ENCODE assay signal across 8 cellular contexts in genomic region chr17:59107306-59107670, GRCh38. TPM values are rescaled to one million over a fixed set of nuclear protein-coding genes. Genes with fewer than 3 reads are reported as not detected.
DNase-seq lines count a peak whose midpoint lies in the region; ATAC-seq and TF ChIP-seq lines count a peak whose summit lies in the region.

No MANE protein-coding gene starts in this region.

- H3K4me1 ChIP-seq in HEK293 (ENCODE audit: control insufficient read depth, insufficient read depth, low read length) = no peaks in the 10 kb centered on the region
- peaks cover 15 to 60% (median 26%) of the 10 kb centered on the region in 6 donors for H3K4me1 ChIP-seq in spleen

- WGBS in spleen, 5 donors = 0 to 3% (median 2%) methylated on average over 10 of the region's 10 CpGs

- intact Hi-C loops in left cardiac atrium (cut with DNase I) (no loop called here), spleen (cut with DNase I; ENCODE audit: low total_unique reads) (no loop called here)

- TF ChIP-seq POLR2A in spleen (IDR thresholded peaks at IDR 0.05) = no peak
- no peak for TF ChIP-seq POLR2A in erythroblast (IDR thresholded peaks at IDR 0.05; ENCODE audit: low read length)

- H3K27ac ChIP-seq in HEK293 (ENCODE audit: extremely low read depth, low read depth, low read length) (peak overlapping the region; percentile 87), VCaP (peak overlapping the region; percentile 92), spleen (peak overlapping the region; percentile 85 to 96 (median 92))

- no peaks in the 10 kb centered on the region for H3K27me3 ChIP-seq in spleen (replicated peaks in 1 of 7)

- H3K4me3 ChIP-seq in HEK293 (ENCODE audit: low read depth, low read length) = peak overlapping the region; percentile 83
- H3K4me3 ChIP-seq in spleen = peak overlapping the region; percentile 76 to 99 (median 90)

- CTCF ChIA-PET in HEK293 (lab: Yijun Ruan, JAX) = interaction anchor here (1.1 to 1.3 kb wide), 2 partner anchors 12 to 32 kb away, joined by 5 to 6 read pairs; no protein-coding TSS in a partner anchor

- TF ChIP-seq CTCF in HEK293 (tag by site-specific recombination; IDR thresholded peaks at IDR 0.05) (no peak), VCaP (conservative IDR thresholded peaks at IDR 0.05) (no peak), spleen (IDR thresholded peaks at IDR 0.05 in 8 of 11, conservative IDR thresholded peaks at IDR 0.05 in 3 of 11) (no peak)

- DNase-seq in left cardiac atrium (no peak), spleen (no peak), COLO829 (ENCODE audit: low spot score) (no peak), erythroblast (lab: John Stamatoyannopoulos, UW) (no peak)

- peak; percentile 0 to 1 for ATAC-seq in left cardiac atrium
- no peak for ATAC-seq in GM21825 (IDR thresholded peaks at IDR 0.05; ENCODE audit: unreplicated experiment)
- no peak for ATAC-seq in GM19395 (IDR thresholded peaks at IDR 0.05; ENCODE audit: unreplicated experiment)

- H3K36me3 ChIP-seq in HEK293 (ENCODE audit: control insufficient read depth in 2 of 2, insufficient read depth in 1 of 2, low read length in 2 of 2) (peaks cover 27 to 34% of the 10 kb centered on the region in 2 experiments), spleen (peaks cover 0 to 32% (median 6%) of the 10 kb centered on the region in 6 donors)

- POLR2A ChIA-PET in HEK293 (lab: Yijun Ruan, JAX) = interaction anchor here (0.5 to 4.6 kb wide), 15 partner anchors 11 to 691 kb away, joined by 3 to 68 read pairs (median 4); partner anchors contain the start of genes GDPD1, PRR11, SKA2 and SMG8

- H3K9me3 ChIP-seq in HEK293 (ENCODE audit: control insufficient read depth, insufficient read depth, low read depth, low read length) (no peaks in the 10 kb centered on the region), spleen (no peaks in the 10 kb centered on the region)

TF ChIP-seq in HEK293, 187 proteins besides CTCF, POLR2A, EP300 and RAD21 (continues in another document):
- TF ChIP-seq PRDM1 (tag by site-specific recombination; IDR thresholded peaks at IDR 0.05) (0 out of 2 replicates have a peak, but pooled peaks have one; percentile 47), ZNF19 (tag by site-specific recombination; IDR thresholded peaks at IDR 0.05; ENCODE audit: low read depth) (no peak), HIC1 (tag by site-specific recombination; IDR thresholded peaks at IDR 0.05) (no peak), ZNF558 (tag by site-specific recombination; IDR thresholded peaks at IDR 0.05) (peak; percentile 58; the same call in 1 of the 2 replicates), ZNF26 (tag by site-specific recombination; IDR thresholded peaks at IDR 0.05) (no peak), ZNF747 (tag by site-specific recombination; IDR thresholded peaks at IDR 0.05) (no peak), KLF8 (tag by site-specific recombination; IDR thresholded peaks at IDR 0.05) (peak; percentile 14; the same call in 1 of the 2 replicates), ZNF335 (tag by site-specific recombination; conservative IDR thresholded peaks at IDR 0.05) (peak; percentile 26), ZFP37 (tag by site-specific recombination; IDR thresholded peaks at IDR 0.05) (peak; percentile 86; the same call in 1 of the 2 replicates), ZNF621 (tag by site-specific recombination; IDR thresholded peaks at IDR 0.05) (no peak), REST (tag by site-specific recombination; IDR thresholded peaks at IDR 0.05) (0 out of 2 replicates have a peak, but pooled peaks have one; percentile 8), BCL11A (tag by site-specific recombination; IDR thresholded peaks at IDR 0.05; ENCODE audit: low read depth) (no peak), ZNF366 (tag by site-specific recombination; conservative IDR thresholded peaks at IDR 0.05) (peak; percentile 43; the same call in 1 of the 2 replicates), ZNF521 (tag by site-specific recombination; IDR thresholded peaks at IDR 0.05) (no peak), SCRT2 (tag by site-specific recombination; IDR thresholded peaks at IDR 0.05) (0 out of 2 replicates have a peak, but pooled peaks have one; percentile 10), ZNF660 (tag by site-specific recombination; IDR thresholded peaks at IDR 0.05) (peak; percentile 74; the same call in 1 of the 2 replicates)

RNA-seq across cellular contexts. Expression of gene TRIM37, which starts 0.6 kb away (rescaled TPM):
- total RNA-seq in left cardiac atrium = 10 to 100 TPM; 16.8 to 18.5 TPM
- total RNA-seq in spleen = 10 to 100 TPM; 15.7 to 28.1 (median 18.0) TPM
- 1 to 10 TPM; 6.2 to 7.9 (median 7.3) TPM for polyA plus RNA-seq in spleen

RNA-seq across cellular contexts. Expression of gene SKA2, which starts 47.7 kb away (rescaled TPM):
- total RNA-seq in left cardiac atrium = 10 to 100 TPM; 23.0 to 29.8 TPM
- 10 to 100 TPM; 17.4 to 38.9 (median 23.8) TPM for total RNA-seq in spleen
- 10 to 100 TPM; 15.4 to 30.2 (median 25.4) TPM for polyA plus RNA-seq in spleen

RNA-seq across cellular contexts. Expression of gene PRR11, which starts 48.3 kb away (rescaled TPM):
- 1 to 10 TPM; 1.3 to 2.5 TPM for total RNA-seq in left cardiac atrium
- total RNA-seq in spleen = 10 to 100 TPM in 1 of 7 donors, 1 to 10 TPM in 6; 4.2 to 15.3 (median 8.1) TPM
- 1 to 10 TPM in 2 of 3 donors, under 1 TPM in 1; 0.61 to 2.3 (median 2.1) TPM for polyA plus RNA-seq in spleen

Comparison
In these comparisons a context has a peak if more than half of its experiments do, and no peak if none do; other contexts are left out.
1. ATAC-seq: peak in left cardiac atrium (2 of 2); none in GM21825 (single experiment) and GM19395 (single experiment).
2. Peak in every context shown above with its lines, with median percentiles within 50 percentile points of each other: H3K27ac ChIP-seq.